In genomic region chr16:51710186-51710585, GRCh38 we compare ENCODE assay signal across 25 cellular contexts.
"Had no signal": no experiment of that assay in that cellular context is flagged by ENCODE, and none has a peak within 500 bp of the region (broad histone marks: within the 10 kb centered on the region; RNA-seq: fewer than 3 reads in every experiment).

No MANE protein-coding gene starts in this region.

- H3K4me1 ChIP-seq: foreskin keratinocyte, parathyroid adenoma, prostate gland, right lobe of liver, spleen, transverse colon, uterus had no signal

- H3K36me3 ChIP-seq: prostate gland, right lobe of liver, spleen, thoracic aorta, transverse colon, uterus had no signal

- H3K9me3 ChIP-seq: prostate gland, thoracic aorta, transverse colon, uterus had no signal

- H3K4me3 Mint-ChIP-seq: endodermal cell; immature natural killer cell; naive B cell; nephron; stimulated activated naive B cell treated with anti-CD40 and anti-IgM and Interleukin-4, amounts not matched to agents 10 μg/mL and 1 μg/mL and 100 μg/mL, for 72 hours; stimulated activated naive CD8-positive, alpha-beta T cell treated with anti-CD3 and anti-CD28 coated beads, Interleukin-15, amount 100 ng/mL, for 72 hours had no signal

- H3K79me2 ChIP-seq: parathyroid adenoma had no signal

- H3K27me3 Mint-ChIP-seq: stimulated activated naive B cell treated with anti-CD40 and anti-IgM and Interleukin-4, amounts not matched to agents 10 μg/mL and 1 μg/mL and 100 μg/mL, for 72 hours; stimulated activated naive CD8-positive, alpha-beta T cell treated with anti-CD3 and anti-CD28 coated beads, Interleukin-15, amount 100 ng/mL, for 72 hours had no signal

- H3K4me3 ChIP-seq: lung, prostate gland, right lobe of liver, spleen, thoracic aorta, transverse colon, uterus had no signal

- H3K27ac ChIP-seq: foreskin keratinocyte, parathyroid adenoma, prostate gland, right lobe of liver, spleen, thoracic aorta, transverse colon, uterus had no signal

- H3K27me3 ChIP-seq: right lobe of liver, spleen, transverse colon, uterus had no signal

- H3K4me1 Mint-ChIP-seq: immature natural killer cell; naive B cell; nephron; stimulated activated naive B cell treated with anti-CD40 and anti-IgM and Interleukin-4, amounts not matched to agents 10 μg/mL and 1 μg/mL and 100 μg/mL, for 72 hours; stimulated activated naive CD8-positive, alpha-beta T cell treated with anti-CD3 and anti-CD28 coated beads, Interleukin-15, amount 100 ng/mL, for 72 hours had no signal

- H3K36me3 Mint-ChIP-seq: naive B cell; stimulated activated naive B cell treated with anti-CD40 and anti-IgM and Interleukin-4, amounts not matched to agents 10 μg/mL and 1 μg/mL and 100 μg/mL, for 72 hours had no signal

- H3K27ac Mint-ChIP-seq: endodermal cell; immature natural killer cell; nephron; stimulated activated naive B cell treated with anti-CD40 and anti-IgM and Interleukin-4, amounts not matched to agents 10 μg/mL and 1 μg/mL and 100 μg/mL, for 72 hours; stimulated activated naive CD8-positive, alpha-beta T cell treated with anti-CD3 and anti-CD28 coated beads, Interleukin-15, amount 100 ng/mL, for 72 hours had no signal

- H2AFZ ChIP-seq: parathyroid adenoma had no signal

- DNase-seq: dermis blood vessel endothelial cell; endodermal cell; erythroblast; foreskin keratinocyte; immature natural killer cell; kidney; left cardiac atrium; left ventricle myocardium superior; mesenchymal stem cell; naive B cell; right lobe of liver; spleen; stimulated activated CD4-positive, alpha-beta T cell treated with anti-CD3 and anti-CD28 coated beads, Interleukin-15, amount 100 ng/mL, for 24 hours; stimulated activated CD4-positive, alpha-beta T cell treated with anti-CD3 and anti-CD28 coated beads, Interleukin-1b, Interleukin-23, amount 100 ng/mL, for 48 hours; stimulated activated CD4-positive, alpha-beta T cell treated with anti-CD3 and anti-CD28 coated beads, Interleukin-4, amount 100 ng/mL, for 24 hours; stimulated activated naive B cell treated with anti-CD40 and anti-IgM and Interleukin-4, amounts not matched to agents 10 μg/mL and 1 μg/mL and 100 μg/mL, for 72 hours; stimulated activated naive CD8-positive, alpha-beta T cell treated with anti-CD3 and anti-CD28 coated beads, Interleukin-15, amount 100 ng/mL, for 72 hours; substantia nigra; transverse colon; uterus had no signal

- ATAC-seq: foreskin keratinocyte; left cardiac atrium; left ventricle myocardium superior; right lobe of liver; stimulated activated naive B cell treated with anti-CD40 and anti-IgM and Interleukin-4, amounts not matched to agents 10 μg/mL and 1 μg/mL and 100 μg/mL, for 72 hours; stimulated activated naive CD8-positive, alpha-beta T cell treated with anti-CD3 and anti-CD28 coated beads, Interleukin-15, amount 100 ng/mL, for 72 hours had no signal
